ENCODE assay signal across 13 cellular contexts in the genomic region with DNA sequence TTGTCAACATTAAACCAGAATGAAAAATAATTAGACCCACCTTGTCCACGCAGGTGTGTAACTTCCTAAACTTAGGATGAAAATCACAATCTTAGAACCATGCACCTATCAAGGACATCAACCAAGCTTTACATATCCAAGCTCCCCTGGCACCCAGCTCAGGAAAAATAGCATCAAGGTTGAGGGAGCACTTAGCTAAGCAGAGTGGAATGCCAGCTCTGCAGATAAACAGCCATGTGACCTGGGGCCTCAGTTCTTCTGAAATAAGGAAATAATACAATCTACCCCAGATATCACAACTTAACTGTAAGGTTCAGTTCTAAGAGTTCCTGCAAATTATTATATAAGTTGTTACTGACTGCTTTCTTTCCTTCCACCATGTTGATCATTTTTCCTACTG.
DNase-seq lines count a peak whose midpoint lies in the region; ATAC-seq and TF ChIP-seq lines count a peak whose summit lies in the region.
"Had no signal": no experiment of that assay in that cellular context is flagged by ENCODE, and none has a peak within 500 bp of the region (broad histone marks: within the 10 kb centered on the region; RNA-seq: fewer than 3 reads in every experiment).

No MANE protein-coding gene starts in this region.

- H3K27ac ChIP-seq in SK-N-SH (ENCODE audit: low read depth in 2 of 2, low read length in 1 of 2) (no peak overlapping the region; a peak in 1 of 4 replicates), left lung (no peak overlapping the region), smooth muscle cell (ENCODE audit: low read depth) (peak overlapping the region; percentile 5)
- H3K27ac ChIP-seq: PC-9 had no signal

- H2AFZ ChIP-seq in SK-N-SH (ENCODE audit: low read depth) = no peak overlapping the region
- H2AFZ ChIP-seq in smooth muscle cell (ENCODE audit: low read depth) = no peak overlapping the region
- H2AFZ ChIP-seq: PC-9 had no signal

- no peak for DNase-seq in SK-N-SH
- DNase-seq in endothelial cell (ENCODE audit: low spot score) = no peak
- DNase-seq in left lung = no peak
- no peak for DNase-seq in smooth muscle cell (lab: John Stamatoyannopoulos, UW; ENCODE audit: unreplicated experiment)
- DNase-seq in stimulated activated naive CD8-positive, alpha-beta T cell treated with anti-CD3 and anti-CD28 coated beads, Interleukin-15, Interleukin-2, amounts not matched to agents 100 U/mL and 50 U/mL, for 24 hours = no peak
- DNase-seq: anterior cingulate cortex, hippocampal formation, NCI-H1105, NCI-H446, PC-9, T-helper 1 cell had no signal

- H3K9me2 ChIP-seq in SK-N-SH = no peaks in the 10 kb centered on the region

- H3K36me3 Mint-ChIP-seq in endothelial cell (ENCODE audit: low read depth, unreplicated experiment) = peaks cover 12% of the 10 kb centered on the region

- H3K27me3 ChIP-seq in SK-N-SH (ENCODE audit: insufficient read depth) = no peaks in the 10 kb centered on the region
- no peaks in the 10 kb centered on the region for H3K27me3 ChIP-seq in left lung
- no peaks in the 10 kb centered on the region for H3K27me3 ChIP-seq in smooth muscle cell (ENCODE audit: low read depth)

- H3K9ac ChIP-seq in SK-N-SH (no peak overlapping the region), smooth muscle cell (ENCODE audit: low read depth) (no peak overlapping the region)

- intact Hi-C loops in left lung (cut with DNase I) = no loop called here

- CTCF ChIA-PET in SK-N-SH (lab: Yijun Ruan, JAX) = interaction anchor here (1.0 to 2.2 kb wide), 2 partner anchors 15 to 31 kb away, joined by 4 to 8 read pairs; no protein-coding TSS in a partner anchor

- peak overlapping the region; percentile 35 for H3K4me3 Mint-ChIP-seq in endothelial cell (ENCODE audit: unreplicated experiment)

- ATAC-seq in left lung (peak; percentile 81), HG02970 (IDR thresholded peaks at IDR 0.05; ENCODE audit: low FRiP score, unreplicated experiment) (no peak), HG03097 (IDR thresholded peaks at IDR 0.05; ENCODE audit: low FRiP score, unreplicated experiment) (no peak)
- ATAC-seq in stimulated activated naive CD8-positive, alpha-beta T cell treated with anti-CD3 and anti-CD28 coated beads, Interleukin-15, Interleukin-2, amounts not matched to agents 100 U/mL and 50 U/mL, for 24 hours = no peak

- WGBS in SK-N-SH (ENCODE audit: low lambda C conversion rate) = 92% methylated on average over 1 of the region's 1 CpG
- WGBS in smooth muscle cell (ENCODE audit: low lambda C conversion rate) = 100% methylated on average over 1 of the region's 1 CpG

- H3K4me1 ChIP-seq in SK-N-SH (ENCODE audit: control insufficient read depth in 1 of 2, insufficient read depth in 2 of 2, low read depth in 1 of 2, low read length in 1 of 2) (no peaks in the 10 kb centered on the region), left lung (peaks cover 0 to 3% of the 10 kb centered on the region in 2 donors), smooth muscle cell (ENCODE audit: low read depth) (no peaks in the 10 kb centered on the region)

- no peak overlapping the region for H3K4me3 ChIP-seq in SK-N-SH (ENCODE audit: low read depth in 2 of 2, low read length in 1 of 2)
- H3K4me3 ChIP-seq in left lung = no peak overlapping the region
- no peak overlapping the region for H3K4me3 ChIP-seq in smooth muscle cell
- H3K4me3 ChIP-seq: PC-9 had no signal

- peaks cover 35% of the 10 kb centered on the region; the same call in 1 of the 2 replicates for H3K79me2 ChIP-seq in SK-N-SH (ENCODE audit: insufficient read depth)
- peaks cover 7% of the 10 kb centered on the region for H3K79me2 ChIP-seq in smooth muscle cell (ENCODE audit: low read depth)

- H3K4me2 ChIP-seq in SK-N-SH (no peak overlapping the region), smooth muscle cell (no peak overlapping the region)
- H3K4me2 ChIP-seq: PC-9 had no signal

- H3K9me3 Mint-ChIP-seq in endothelial cell (ENCODE audit: unreplicated experiment) = no peaks in the 10 kb centered on the region

- no peaks in the 10 kb centered on the region for H3K9me3 ChIP-seq in SK-N-SH
- H3K9me3 ChIP-seq in left lung = no peaks in the 10 kb centered on the region
- H3K9me3 ChIP-seq in smooth muscle cell (replicated peaks; ENCODE audit: low read depth) = no peaks in the 10 kb centered on the region

- peak overlapping the region; percentile 58 for H3K27ac Mint-ChIP-seq in endothelial cell (ENCODE audit: unreplicated experiment)

- H3F3A ChIP-seq in SK-N-SH (replicated peaks; ENCODE audit: insufficient read depth) (peaks cover 5% of the 10 kb centered on the region), smooth muscle cell (ENCODE audit: low read depth) (peaks cover 8% of the 10 kb centered on the region)

- TF ChIP-seq EP300 in SK-N-SH (IDR thresholded peaks at IDR 0.05; ENCODE audit: borderline replicate concordance in 1 of 2, low read depth in 1 of 2, low read length in 1 of 2) = no peak

- no peaks in the 10 kb centered on the region for H3K27me3 Mint-ChIP-seq in endothelial cell (ENCODE audit: unreplicated experiment)

- H3K4me1 Mint-ChIP-seq in endothelial cell (ENCODE audit: unreplicated experiment) = peaks cover 22% of the 10 kb centered on the region

- no peak for TF ChIP-seq RAD21 in SK-N-SH (IDR thresholded peaks at IDR 0.05; ENCODE audit: low read length)

- POLR2A ChIA-PET in SK-N-SH (lab: Yijun Ruan, JAX) = no interaction called here

- no peak for TF ChIP-seq CTCF in SK-N-SH (IDR thresholded peaks at IDR 0.05)
- TF ChIP-seq CTCF in endothelial cell (IDR thresholded peaks at IDR 0.05; ENCODE audit: unreplicated experiment) = no peak
- no peak for TF ChIP-seq CTCF in left lung (IDR thresholded peaks at IDR 0.05)
- TF ChIP-seq CTCF in smooth muscle cell (IDR thresholded peaks at IDR 0.05; ENCODE audit: borderline replicate concordance, insufficient read depth, poor library complexity, severe bottlenecking) = no peak

- H3K36me3 ChIP-seq in SK-N-SH (replicated peaks in 1 of 2; ENCODE audit: control insufficient read depth in 1 of 2, insufficient read depth in 2 of 2, low read length in 1 of 2) (peaks cover 37 to 51% of the 10 kb centered on the region in 2 experiments), left lung (peaks cover 0 to 44% of the 10 kb centered on the region in 2 donors), smooth muscle cell (ENCODE audit: low read depth) (peaks cover 4% of the 10 kb centered on the region)

- H4K20me1 ChIP-seq in SK-N-SH (ENCODE audit: insufficient read depth) = no peaks in the 10 kb centered on the region; the same call in none of the 2 replicates
- peaks cover 85% of the 10 kb centered on the region for H4K20me1 ChIP-seq in smooth muscle cell (ENCODE audit: low read depth)

TF ChIP-seq in SK-N-SH, 30 proteins besides CTCF, POLR2A, EP300 and RAD21:
- TF ChIP-seq RCOR1 (IDR thresholded peaks at IDR 0.05; ENCODE audit: low read length) (no peak), MEF2A (IDR thresholded peaks at IDR 0.05; ENCODE audit: borderline replicate concordance, low read depth) (no peak), FOXJ3 (CRISPR knock-in tag; IDR thresholded peaks at IDR 0.05) (no peak), JUND (IDR thresholded peaks at IDR 0.05) (no peak), SMC3 (IDR thresholded peaks at IDR 0.05; ENCODE audit: low read depth, low read length) (no peak), RXRA (IDR thresholded peaks at IDR 0.05; ENCODE audit: borderline replicate concordance, low read depth) (no peak), NFIC (IDR thresholded peaks at IDR 0.05; ENCODE audit: borderline replicate concordance) (0 out of 2 replicates have a peak, but pooled peaks have one; percentile 7), TEAD4 (IDR thresholded peaks at IDR 0.05; ENCODE audit: borderline replicate concordance, insufficient read depth) (no peak), EZH2phosphoT487 (IDR thresholded peaks at IDR 0.05; ENCODE audit: borderline replicate concordance, low read depth) (no peak)
- TF ChIP-seq, protein P1, sequence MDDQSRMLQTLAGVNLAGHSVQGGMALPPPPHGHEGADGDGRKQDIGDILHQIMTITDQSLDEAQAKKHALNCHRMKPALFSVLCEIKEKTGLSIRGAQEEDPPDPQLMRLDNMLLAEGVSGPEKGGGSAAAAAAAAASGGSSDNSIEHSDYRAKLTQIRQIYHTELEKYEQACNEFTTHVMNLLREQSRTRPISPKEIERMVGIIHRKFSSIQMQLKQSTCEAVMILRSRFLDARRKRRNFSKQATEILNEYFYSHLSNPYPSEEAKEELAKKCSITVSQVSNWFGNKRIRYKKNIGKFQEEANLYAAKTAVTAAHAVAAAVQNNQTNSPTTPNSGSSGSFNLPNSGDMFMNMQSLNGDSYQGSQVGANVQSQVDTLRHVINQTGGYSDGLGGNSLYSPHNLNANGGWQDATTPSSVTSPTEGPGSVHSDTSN (IDR thresholded peaks at IDR 0.05) = no peak
- TF ChIP-seq, protein P2, sequence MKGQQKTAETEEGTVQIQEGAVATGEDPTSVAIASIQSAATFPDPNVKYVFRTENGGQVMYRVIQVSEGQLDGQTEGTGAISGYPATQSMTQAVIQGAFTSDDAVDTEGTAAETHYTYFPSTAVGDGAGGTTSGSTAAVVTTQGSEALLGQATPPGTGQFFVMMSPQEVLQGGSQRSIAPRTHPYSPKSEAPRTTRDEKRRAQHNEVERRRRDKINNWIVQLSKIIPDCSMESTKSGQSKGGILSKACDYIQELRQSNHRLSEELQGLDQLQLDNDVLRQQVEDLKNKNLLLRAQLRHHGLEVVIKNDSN (IDR thresholded peaks at IDR 0.05; ENCODE audit: borderline replicate concordance, low read depth) = peak; percentile 46; the same call in 1 of the 2 replicates
- TF ChIP-seq, protein P3, sequence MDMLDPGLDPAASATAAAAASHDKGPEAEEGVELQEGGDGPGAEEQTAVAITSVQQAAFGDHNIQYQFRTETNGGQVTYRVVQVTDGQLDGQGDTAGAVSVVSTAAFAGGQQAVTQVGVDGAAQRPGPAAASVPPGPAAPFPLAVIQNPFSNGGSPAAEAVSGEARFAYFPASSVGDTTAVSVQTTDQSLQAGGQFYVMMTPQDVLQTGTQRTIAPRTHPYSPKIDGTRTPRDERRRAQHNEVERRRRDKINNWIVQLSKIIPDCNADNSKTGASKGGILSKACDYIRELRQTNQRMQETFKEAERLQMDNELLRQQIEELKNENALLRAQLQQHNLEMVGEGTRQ (IDR thresholded peaks at IDR 0.05; ENCODE audit: borderline replicate concordance, low read depth, low read length) = no peak
TF ChIP-seq in SK-N-SH: peak in this region for 2.
